1 cellular context compared by ENCODE assay signal in the genomic region with DNA sequence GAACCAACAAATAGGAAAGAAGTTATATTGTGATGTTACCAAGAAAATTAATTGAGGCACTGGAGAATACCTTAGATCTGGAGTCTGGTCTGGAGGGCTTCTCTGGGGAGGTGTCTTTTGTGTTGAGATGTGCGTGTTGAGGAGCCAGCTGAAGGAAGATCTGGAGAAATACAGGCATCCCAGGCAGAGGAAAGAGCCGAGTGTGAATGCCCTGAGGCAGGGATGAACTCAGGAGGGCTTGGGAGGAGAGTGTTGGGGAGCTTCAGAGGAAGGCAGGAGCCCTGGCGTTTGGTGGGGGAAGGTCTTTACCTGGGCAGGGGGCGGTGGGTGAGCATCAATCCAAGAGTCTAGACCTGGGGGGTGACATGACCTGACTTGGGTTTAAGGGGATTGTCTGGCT.
TF ChIP-seq lines count a peak whose summit lies in the region.

No MANE protein-coding gene starts in this region.

TF ChIP-seq in WTC11, 78 proteins besides CTCF, POLR2A, EP300 and RAD21 (continued from another document):
- TF ChIP-seq, protein P1, sequence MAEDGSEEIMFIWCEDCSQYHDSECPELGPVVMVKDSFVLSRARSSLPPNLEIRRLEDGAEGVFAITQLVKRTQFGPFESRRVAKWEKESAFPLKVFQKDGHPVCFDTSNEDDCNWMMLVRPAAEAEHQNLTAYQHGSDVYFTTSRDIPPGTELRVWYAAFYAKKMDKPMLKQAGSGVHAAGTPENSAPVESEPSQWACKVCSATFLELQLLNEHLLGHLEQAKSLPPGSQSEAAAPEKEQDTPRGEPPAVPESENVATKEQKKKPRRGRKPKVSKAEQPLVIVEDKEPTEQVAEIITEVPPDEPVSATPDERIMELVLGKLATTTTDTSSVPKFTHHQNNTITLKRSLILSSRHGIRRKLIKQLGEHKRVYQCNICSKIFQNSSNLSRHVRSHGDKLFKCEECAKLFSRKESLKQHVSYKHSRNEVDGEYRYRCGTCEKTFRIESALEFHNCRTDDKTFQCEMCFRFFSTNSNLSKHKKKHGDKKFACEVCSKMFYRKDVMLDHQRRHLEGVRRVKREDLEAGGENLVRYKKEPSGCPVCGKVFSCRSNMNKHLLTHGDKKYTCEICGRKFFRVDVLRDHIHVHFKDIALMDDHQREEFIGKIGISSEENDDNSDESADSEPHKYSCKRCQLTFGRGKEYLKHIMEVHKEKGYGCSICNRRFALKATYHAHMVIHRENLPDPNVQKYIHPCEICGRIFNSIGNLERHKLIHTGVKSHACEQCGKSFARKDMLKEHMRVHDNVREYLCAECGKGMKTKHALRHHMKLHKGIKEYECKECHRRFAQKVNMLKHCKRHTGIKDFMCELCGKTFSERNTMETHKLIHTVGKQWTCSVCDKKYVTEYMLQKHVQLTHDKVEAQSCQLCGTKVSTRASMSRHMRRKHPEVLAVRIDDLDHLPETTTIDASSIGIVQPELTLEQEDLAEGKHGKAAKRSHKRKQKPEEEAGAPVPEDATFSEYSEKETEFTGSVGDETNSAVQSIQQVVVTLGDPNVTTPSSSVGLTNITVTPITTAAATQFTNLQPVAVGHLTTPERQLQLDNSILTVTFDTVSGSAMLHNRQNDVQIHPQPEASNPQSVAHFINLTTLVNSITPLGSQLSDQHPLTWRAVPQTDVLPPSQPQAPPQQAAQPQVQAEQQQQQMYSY (CRISPR knock-in tag; IDR thresholded peaks at IDR 0.05): no peak
- TF ChIP-seq PRRX2 (CRISPR knock-in tag; IDR thresholded peaks at IDR 0.05) (no peak), MYBL2 (CRISPR knock-in tag; IDR thresholded peaks at IDR 0.05) (no peak), STAT6 (CRISPR knock-in tag; conservative IDR thresholded peaks at IDR 0.05; ENCODE audit: low read depth) (no peak), FOXP1 (CRISPR knock-in tag; IDR thresholded peaks at IDR 0.05; ENCODE audit: borderline replicate concordance) (no peak), SP1 (CRISPR knock-in tag; conservative IDR thresholded peaks at IDR 0.05) (no peak)
